Comparison of ENCODE assay signal across 1 cellular context in the genomic region with DNA sequence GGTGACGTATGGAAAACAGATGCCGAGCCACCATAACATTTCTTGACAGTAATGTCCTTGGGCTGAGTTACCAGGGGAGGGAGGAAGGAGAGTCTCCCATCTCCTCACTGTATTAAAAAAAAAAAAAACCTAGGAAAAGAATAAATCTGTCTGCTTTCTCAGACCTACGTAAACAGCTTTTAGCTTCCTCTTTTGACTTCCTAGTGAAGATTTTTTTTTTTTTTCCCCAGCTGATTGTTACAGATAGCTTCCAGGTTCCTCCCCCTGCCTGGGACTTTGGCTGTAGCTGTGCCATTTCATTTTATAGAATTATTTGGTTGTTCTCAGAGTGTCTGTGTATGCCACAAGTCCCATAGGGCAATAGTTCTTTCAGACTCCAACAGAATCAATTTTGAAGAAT.
TF ChIP-seq lines count a peak whose summit lies in the region.

No MANE protein-coding gene starts in this region.

TF ChIP-seq in HepG2, 621 proteins besides CTCF, POLR2A, EP300 and RAD21 (continued from another document):
- TF ChIP-seq, protein P1, sequence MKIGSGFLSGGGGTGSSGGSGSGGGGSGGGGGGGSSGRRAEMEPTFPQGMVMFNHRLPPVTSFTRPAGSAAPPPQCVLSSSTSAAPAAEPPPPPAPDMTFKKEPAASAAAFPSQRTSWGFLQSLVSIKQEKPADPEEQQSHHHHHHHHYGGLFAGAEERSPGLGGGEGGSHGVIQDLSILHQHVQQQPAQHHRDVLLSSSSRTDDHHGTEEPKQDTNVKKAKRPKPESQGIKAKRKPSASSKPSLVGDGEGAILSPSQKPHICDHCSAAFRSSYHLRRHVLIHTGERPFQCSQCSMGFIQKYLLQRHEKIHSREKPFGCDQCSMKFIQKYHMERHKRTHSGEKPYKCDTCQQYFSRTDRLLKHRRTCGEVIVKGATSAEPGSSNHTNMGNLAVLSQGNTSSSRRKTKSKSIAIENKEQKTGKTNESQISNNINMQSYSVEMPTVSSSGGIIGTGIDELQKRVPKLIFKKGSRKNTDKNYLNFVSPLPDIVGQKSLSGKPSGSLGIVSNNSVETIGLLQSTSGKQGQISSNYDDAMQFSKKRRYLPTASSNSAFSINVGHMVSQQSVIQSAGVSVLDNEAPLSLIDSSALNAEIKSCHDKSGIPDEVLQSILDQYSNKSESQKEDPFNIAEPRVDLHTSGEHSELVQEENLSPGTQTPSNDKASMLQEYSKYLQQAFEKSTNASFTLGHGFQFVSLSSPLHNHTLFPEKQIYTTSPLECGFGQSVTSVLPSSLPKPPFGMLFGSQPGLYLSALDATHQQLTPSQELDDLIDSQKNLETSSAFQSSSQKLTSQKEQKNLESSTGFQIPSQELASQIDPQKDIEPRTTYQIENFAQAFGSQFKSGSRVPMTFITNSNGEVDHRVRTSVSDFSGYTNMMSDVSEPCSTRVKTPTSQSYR (CRISPR knock-in tag; IDR thresholded peaks at IDR 0.05; ENCODE audit: borderline replicate concordance): no peak
- TF ChIP-seq ZNF552 (CRISPR knock-in tag; IDR thresholded peaks at IDR 0.05; ENCODE audit: borderline replicate concordance): no peak
- TF ChIP-seq, protein P2, sequence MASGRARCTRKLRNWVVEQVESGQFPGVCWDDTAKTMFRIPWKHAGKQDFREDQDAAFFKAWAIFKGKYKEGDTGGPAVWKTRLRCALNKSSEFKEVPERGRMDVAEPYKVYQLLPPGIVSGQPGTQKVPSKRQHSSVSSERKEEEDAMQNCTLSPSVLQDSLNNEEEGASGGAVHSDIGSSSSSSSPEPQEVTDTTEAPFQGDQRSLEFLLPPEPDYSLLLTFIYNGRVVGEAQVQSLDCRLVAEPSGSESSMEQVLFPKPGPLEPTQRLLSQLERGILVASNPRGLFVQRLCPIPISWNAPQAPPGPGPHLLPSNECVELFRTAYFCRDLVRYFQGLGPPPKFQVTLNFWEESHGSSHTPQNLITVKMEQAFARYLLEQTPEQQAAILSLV (CRISPR knock-in tag; IDR thresholded peaks at IDR 0.05; ENCODE audit: borderline replicate concordance): no peak
- no peak for TF ChIP-seq ZFY (CRISPR knock-in tag; IDR thresholded peaks at IDR 0.05)
- TF ChIP-seq PAWR (CRISPR knock-in tag; IDR thresholded peaks at IDR 0.05; ENCODE audit: borderline replicate concordance): no peak
- no peak for TF ChIP-seq GZF1 (CRISPR knock-in tag; IDR thresholded peaks at IDR 0.05)
- TF ChIP-seq ZBTB7A (CRISPR knock-in tag; IDR thresholded peaks at IDR 0.05): no peak
- no peak for TF ChIP-seq MXI1 (IDR thresholded peaks at IDR 0.05; ENCODE audit: borderline replicate concordance, low read depth, low read length)
- no peak for TF ChIP-seq CBX1 (IDR thresholded peaks at IDR 0.05; ENCODE audit: low read depth)
